ENCODE assay signal across 1 cellular context in the genomic region with DNA sequence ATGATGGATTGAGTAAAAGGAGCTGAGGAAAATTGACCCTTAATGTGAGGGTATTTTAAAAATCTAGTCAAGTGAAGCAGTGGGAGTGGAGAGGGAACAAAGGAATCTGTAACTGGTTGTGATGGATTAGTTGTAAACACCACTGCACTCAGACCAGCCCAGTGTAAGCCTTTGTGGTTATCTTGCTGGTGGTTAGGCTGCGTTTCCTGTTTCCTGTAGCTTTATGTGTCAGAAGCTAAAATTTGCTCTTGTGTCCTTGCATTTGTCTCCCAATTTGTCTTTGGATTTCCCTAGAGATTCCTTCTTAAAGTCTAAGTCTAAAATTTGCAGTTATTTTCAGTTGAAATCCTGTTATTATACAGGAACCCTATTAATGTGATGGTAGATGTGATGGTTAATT.
TF ChIP-seq lines count a peak whose summit lies in the region.

No MANE protein-coding gene starts in this region.

TF ChIP-seq in SK-N-SH, 30 proteins besides CTCF, POLR2A, EP300 and RAD21 (continued from another document):
- TF ChIP-seq, protein P1, sequence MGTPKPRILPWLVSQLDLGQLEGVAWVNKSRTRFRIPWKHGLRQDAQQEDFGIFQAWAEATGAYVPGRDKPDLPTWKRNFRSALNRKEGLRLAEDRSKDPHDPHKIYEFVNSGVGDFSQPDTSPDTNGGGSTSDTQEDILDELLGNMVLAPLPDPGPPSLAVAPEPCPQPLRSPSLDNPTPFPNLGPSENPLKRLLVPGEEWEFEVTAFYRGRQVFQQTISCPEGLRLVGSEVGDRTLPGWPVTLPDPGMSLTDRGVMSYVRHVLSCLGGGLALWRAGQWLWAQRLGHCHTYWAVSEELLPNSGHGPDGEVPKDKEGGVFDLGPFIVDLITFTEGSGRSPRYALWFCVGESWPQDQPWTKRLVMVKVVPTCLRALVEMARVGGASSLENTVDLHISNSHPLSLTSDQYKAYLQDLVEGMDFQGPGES (IDR thresholded peaks at IDR 0.05; ENCODE audit: low read depth, low read length), result no peak
- TF ChIP-seq NFIC (IDR thresholded peaks at IDR 0.05; ENCODE audit: borderline replicate concordance) (no peak), ELF1 (IDR thresholded peaks at IDR 0.05) (no peak), SMC3 (IDR thresholded peaks at IDR 0.05; ENCODE audit: low read depth, low read length) (no peak), TAF1 (IDR thresholded peaks at IDR 0.05; ENCODE audit: borderline replicate concordance, low read depth, low read length) (no peak), JUND (IDR thresholded peaks at IDR 0.05) (no peak), MXI1 (IDR thresholded peaks at IDR 0.05; ENCODE audit: low read depth, low read length) (no peak), YY1 (IDR thresholded peaks at IDR 0.05; ENCODE audit: low read depth) (no peak)
- TF ChIP-seq, protein P2, sequence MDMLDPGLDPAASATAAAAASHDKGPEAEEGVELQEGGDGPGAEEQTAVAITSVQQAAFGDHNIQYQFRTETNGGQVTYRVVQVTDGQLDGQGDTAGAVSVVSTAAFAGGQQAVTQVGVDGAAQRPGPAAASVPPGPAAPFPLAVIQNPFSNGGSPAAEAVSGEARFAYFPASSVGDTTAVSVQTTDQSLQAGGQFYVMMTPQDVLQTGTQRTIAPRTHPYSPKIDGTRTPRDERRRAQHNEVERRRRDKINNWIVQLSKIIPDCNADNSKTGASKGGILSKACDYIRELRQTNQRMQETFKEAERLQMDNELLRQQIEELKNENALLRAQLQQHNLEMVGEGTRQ (IDR thresholded peaks at IDR 0.05; ENCODE audit: borderline replicate concordance, low read depth, low read length), result no peak
TF ChIP-seq in SK-N-SH: peak in this region for 0.
